Comparison of ENCODE assay signal across 14 cellular contexts in the genomic region with DNA sequence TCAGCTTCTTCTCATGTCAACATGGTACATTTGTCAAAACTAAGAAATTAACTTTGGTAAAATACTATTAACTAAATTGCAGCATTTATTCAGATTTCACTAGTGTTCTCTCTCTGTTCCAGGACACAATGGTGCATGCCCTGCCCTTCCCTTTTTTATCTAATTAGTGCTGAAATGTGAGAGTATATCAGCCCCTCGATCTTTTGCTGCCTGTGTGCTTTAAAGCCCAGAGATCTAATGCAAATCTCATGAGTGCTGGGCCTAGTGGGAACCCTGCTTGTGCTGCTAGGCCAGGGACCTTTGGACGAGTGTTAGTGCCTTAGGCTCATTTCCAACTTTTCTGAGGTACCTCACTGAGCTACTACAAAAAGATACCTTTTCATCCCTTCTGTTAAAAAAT.
DNase-seq lines count a peak whose midpoint lies in the region; ATAC-seq and TF ChIP-seq lines count a peak whose summit lies in the region.
"Had no signal": no experiment of that assay in that cellular context is flagged by ENCODE, and none has a peak within 500 bp of the region (broad histone marks: within the 10 kb centered on the region; RNA-seq: fewer than 3 reads in every experiment).

No MANE protein-coding gene starts in this region.

- H3K36me3 ChIP-seq in GM23338 (ENCODE audit: insufficient read depth) (no peaks in the 10 kb centered on the region), OCI-LY3 (replicated peaks; ENCODE audit: low read depth, low read length) (no peaks in the 10 kb centered on the region)

- no peaks in the 10 kb centered on the region for H3K4me1 ChIP-seq in GM23338 (ENCODE audit: insufficient read depth)
- peaks cover 4% of the 10 kb centered on the region; the same call in 1 of the 2 replicates for H3K4me1 ChIP-seq in OCI-LY3 (ENCODE audit: low read length)

- no peaks in the 10 kb centered on the region for H3K27me3 ChIP-seq in GM23338 (ENCODE audit: insufficient read depth)
- H3K27me3 ChIP-seq in OCI-LY3 (ENCODE audit: low read depth, low read length), result no peaks in the 10 kb centered on the region

- H3K4me2 ChIP-seq in GM23338 (no peak overlapping the region), OCI-LY3 (ENCODE audit: low read length) (no peak overlapping the region)

- ATAC-seq in GM23338 (no peak), GM19023 (IDR thresholded peaks at IDR 0.05; ENCODE audit: unreplicated experiment) (no peak), HG02938 (IDR thresholded peaks at IDR 0.05; ENCODE audit: unreplicated experiment) (no peak)

- H3F3A ChIP-seq in GM23338 (replicated peaks; ENCODE audit: low read depth), result no peaks in the 10 kb centered on the region

- DNase-seq in NCI-H82 (lab: John Stamatoyannopoulos, UW) (peak; percentile 15), NCI-H82 treated with DMSO at 0.1 percent for 48 hours (lab: John Stamatoyannopoulos, UW; ENCODE audit: unreplicated experiment) (no peak), GM23338 (ENCODE audit: low spot score) (no peak), HT-29 (ENCODE audit: low spot score) (no peak)
- DNase-seq: 8988T; CD4-positive, alpha-beta T cell; DMS153; DMS79; GDM1; H9 had no signal

- no peaks in the 10 kb centered on the region for H3K9me3 ChIP-seq in OCI-LY3 (ENCODE audit: insufficient read depth, low read length)

- no peaks in the 10 kb centered on the region for H4K20me1 ChIP-seq in GM23338 (replicated peaks; ENCODE audit: insufficient read depth)
- no peaks in the 10 kb centered on the region for H4K20me1 ChIP-seq in OCI-LY3 (ENCODE audit: insufficient read depth, low read length)

- TF ChIP-seq CTCF in GM23338 (conservative IDR thresholded peaks at IDR 0.05; ENCODE audit: low read depth in 2 of 2) (no peak), OCI-LY3 (IDR thresholded peaks at IDR 0.05; ENCODE audit: low read depth, low read length) (no peak)

- H3K27ac ChIP-seq in GM23338 (ENCODE audit: low read depth), result no peak overlapping the region
- H3K27ac ChIP-seq in OCI-LY3 (ENCODE audit: low read length), result no peak overlapping the region
- H3K27ac ChIP-seq: C4-2B had no signal

- no peak overlapping the region for H3K9ac ChIP-seq in OCI-LY3 (ENCODE audit: low read length)

- H3K4me3 Mint-ChIP-seq in GM23338, result no peak overlapping the region
- H3K4me3 Mint-ChIP-seq: CD4-positive, alpha-beta T cell; H9 had no signal

- peak overlapping the region; percentile 45; the same call in 1 of the 2 replicates for H3K27ac Mint-ChIP-seq in GM23338
- H3K27ac Mint-ChIP-seq: CD4-positive, alpha-beta T cell; H9 had no signal

- H3K79me2 ChIP-seq in GM23338 (replicated peaks; ENCODE audit: insufficient read depth) (no peaks in the 10 kb centered on the region), OCI-LY3 (ENCODE audit: low read length) (no peaks in the 10 kb centered on the region)

- peaks cover 2% of the 10 kb centered on the region for H3K27me3 Mint-ChIP-seq in GM23338 (ENCODE audit: insufficient read depth, low read depth, poor library complexity)

- no peak overlapping the region for H2AFZ ChIP-seq in GM23338
- 0 out of 2 replicates have a peak overlapping the region, but pooled peaks have one; percentile 27 for H2AFZ ChIP-seq in OCI-LY3 (ENCODE audit: low read depth, low read length)

- no peaks in the 10 kb centered on the region for H3K9me2 ChIP-seq in GM23338 (ENCODE audit: insufficient read depth)

- H3K4me3 ChIP-seq in GM23338, result no peak overlapping the region
- H3K4me3 ChIP-seq in OCI-LY3 (ENCODE audit: low read length), result no peak overlapping the region

- H3K9me3 Mint-ChIP-seq in GM23338, result no peaks in the 10 kb centered on the region
- H3K9me3 Mint-ChIP-seq: CD4-positive, alpha-beta T cell; H9 had no signal

- no peaks in the 10 kb centered on the region for H3K36me3 Mint-ChIP-seq in GM23338 (ENCODE audit: low read depth)

- peaks cover 6% of the 10 kb centered on the region; the same call in 2 of the 3 replicates for H3K4me1 Mint-ChIP-seq in GM23338

TF ChIP-seq in GM23338, 12 proteins besides CTCF, POLR2A, EP300 and RAD21 (continues in another document):
- no peak for TF ChIP-seq POLR2AphosphoS5 (IDR thresholded peaks at IDR 0.05; ENCODE audit: low read depth)
- TF ChIP-seq CREB1 (CRISPR knock-in tag; IDR thresholded peaks at IDR 0.05; ENCODE audit: low read depth), result no peak
- TF ChIP-seq EZH2phosphoT487 (IDR thresholded peaks at IDR 0.05; ENCODE audit: unreplicated experiment), result no peak
- TF ChIP-seq EZH2 (IDR thresholded peaks at IDR 0.05; ENCODE audit: low read depth, unreplicated experiment), result no peak
- TF ChIP-seq, protein P1, sequence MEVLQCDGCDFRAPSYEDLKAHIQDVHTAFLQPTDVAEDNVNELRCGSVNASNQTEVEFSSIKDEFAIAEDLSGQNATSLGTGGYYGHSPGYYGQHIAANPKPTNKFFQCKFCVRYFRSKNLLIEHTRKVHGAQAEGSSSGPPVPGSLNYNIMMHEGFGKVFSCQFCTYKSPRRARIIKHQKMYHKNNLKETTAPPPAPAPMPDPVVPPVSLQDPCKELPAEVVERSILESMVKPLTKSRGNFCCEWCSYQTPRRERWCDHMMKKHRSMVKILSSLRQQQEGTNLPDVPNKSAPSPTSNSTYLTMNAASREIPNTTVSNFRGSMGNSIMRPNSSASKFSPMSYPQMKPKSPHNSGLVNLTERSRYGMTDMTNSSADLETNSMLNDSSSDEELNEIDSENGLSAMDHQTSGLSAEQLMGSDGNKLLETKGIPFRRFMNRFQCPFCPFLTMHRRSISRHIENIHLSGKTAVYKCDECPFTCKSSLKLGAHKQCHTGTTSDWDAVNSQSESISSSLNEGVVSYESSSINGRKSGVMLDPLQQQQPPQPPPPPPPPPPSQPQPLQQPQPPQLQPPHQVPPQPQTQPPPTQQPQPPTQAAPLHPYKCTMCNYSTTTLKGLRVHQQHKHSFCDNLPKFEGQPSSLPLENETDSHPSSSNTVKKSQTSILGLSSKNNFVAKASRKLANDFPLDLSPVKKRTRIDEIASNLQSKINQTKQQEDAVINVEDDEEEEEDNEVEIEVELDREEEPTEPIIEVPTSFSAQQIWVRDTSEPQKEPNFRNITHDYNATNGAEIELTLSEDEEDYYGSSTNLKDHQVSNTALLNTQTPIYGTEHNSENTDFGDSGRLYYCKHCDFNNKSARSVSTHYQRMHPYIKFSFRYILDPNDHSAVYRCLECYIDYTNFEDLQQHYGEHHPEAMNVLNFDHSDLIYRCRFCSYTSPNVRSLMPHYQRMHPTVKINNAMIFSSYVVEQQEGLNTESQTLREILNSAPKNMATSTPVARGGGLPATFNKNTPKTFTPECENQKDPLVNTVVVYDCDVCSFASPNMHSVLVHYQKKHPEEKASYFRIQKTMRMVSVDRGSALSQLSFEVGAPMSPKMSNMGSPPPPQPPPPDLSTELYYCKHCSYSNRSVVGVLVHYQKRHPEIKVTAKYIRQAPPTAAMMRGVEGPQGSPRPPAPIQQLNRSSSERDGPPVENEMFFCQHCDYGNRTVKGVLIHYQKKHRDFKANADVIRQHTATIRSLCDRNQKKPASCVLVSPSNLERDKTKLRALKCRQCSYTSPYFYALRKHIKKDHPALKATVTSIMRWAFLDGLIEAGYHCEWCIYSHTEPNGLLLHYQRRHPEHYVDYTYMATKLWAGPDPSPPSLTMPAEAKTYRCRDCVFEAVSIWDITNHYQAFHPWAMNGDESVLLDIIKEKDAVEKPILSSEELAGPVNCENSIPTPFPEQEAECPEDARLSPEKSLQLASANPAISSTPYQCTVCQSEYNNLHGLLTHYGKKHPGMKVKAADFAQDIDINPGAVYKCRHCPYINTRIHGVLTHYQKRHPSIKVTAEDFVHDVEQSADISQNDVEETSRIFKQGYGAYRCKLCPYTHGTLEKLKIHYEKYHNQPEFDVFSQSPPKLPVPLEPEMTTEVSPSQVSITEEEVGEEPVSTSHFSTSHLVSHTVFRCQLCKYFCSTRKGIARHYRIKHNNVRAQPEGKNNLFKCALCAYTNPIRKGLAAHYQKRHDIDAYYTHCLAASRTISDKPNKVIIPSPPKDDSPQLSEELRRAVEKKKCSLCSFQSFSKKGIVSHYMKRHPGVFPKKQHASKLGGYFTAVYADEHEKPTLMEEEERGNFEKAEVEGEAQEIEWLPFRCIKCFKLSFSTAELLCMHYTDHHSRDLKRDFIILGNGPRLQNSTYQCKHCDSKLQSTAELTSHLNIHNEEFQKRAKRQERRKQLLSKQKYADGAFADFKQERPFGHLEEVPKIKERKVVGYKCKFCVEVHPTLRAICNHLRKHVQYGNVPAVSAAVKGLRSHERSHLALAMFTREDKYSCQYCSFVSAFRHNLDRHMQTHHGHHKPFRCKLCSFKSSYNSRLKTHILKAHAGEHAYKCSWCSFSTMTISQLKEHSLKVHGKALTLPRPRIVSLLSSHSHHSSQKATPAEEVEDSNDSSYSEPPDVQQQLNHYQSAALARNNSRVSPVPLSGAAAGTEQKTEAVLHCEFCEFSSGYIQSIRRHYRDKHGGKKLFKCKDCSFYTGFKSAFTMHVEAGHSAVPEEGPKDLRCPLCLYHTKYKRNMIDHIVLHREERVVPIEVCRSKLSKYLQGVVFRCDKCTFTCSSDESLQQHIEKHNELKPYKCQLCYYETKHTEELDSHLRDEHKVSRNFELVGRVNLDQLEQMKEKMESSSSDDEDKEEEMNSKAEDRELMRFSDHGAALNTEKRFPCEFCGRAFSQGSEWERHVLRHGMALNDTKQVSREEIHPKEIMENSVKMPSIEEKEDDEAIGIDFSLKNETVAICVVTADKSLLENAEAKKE (CRISPR knock-in tag; IDR thresholded peaks at IDR 0.05), result no peak
- TF ChIP-seq, protein P2, sequence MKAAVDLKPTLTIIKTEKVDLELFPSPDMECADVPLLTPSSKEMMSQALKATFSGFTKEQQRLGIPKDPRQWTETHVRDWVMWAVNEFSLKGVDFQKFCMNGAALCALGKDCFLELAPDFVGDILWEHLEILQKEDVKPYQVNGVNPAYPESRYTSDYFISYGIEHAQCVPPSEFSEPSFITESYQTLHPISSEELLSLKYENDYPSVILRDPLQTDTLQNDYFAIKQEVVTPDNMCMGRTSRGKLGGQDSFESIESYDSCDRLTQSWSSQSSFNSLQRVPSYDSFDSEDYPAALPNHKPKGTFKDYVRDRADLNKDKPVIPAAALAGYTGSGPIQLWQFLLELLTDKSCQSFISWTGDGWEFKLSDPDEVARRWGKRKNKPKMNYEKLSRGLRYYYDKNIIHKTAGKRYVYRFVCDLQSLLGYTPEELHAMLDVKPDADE (IDR thresholded peaks at IDR 0.05), result no peak
- no peak for TF ChIP-seq ZNF114 (CRISPR knock-in tag; IDR thresholded peaks at IDR 0.05)
